23 cellular contexts compared by ENCODE assay signal in genomic region chr13:47226516-47226915, GRCh38.
"Had no signal": no experiment of that assay in that cellular context is flagged by ENCODE, and none has a peak within 500 bp of the region (broad histone marks: within the 10 kb centered on the region; RNA-seq: fewer than 3 reads in every experiment).

No MANE protein-coding gene starts in this region.

- H3K27me3 ChIP-seq: gastroesophageal sphincter, neutrophil, ovary, transverse colon had no signal

- ATAC-seq: activated CD4-positive, alpha-beta T cell treated with anti-CD3 and anti-CD28 coated beads for 36 hours; activated T-cell treated with anti-CD3 and anti-CD28 coated beads, Interleukin-2, amount 50 U/mL, for 72 hours; esophagus mucosa; gastroesophageal sphincter; left cardiac atrium; stimulated activated naive B cell treated with anti-CD40 and anti-IgM and Interleukin-4, amounts not matched to agents 10 μg/mL and 1 μg/mL and 100 μg/mL, for 72 hours had no signal

- H3K4me3 ChIP-seq: gastroesophageal sphincter, ovary, prostate gland, transverse colon had no signal

- DNase-seq: activated B cell treated with CpG ODN at 0.5 μM for 24 hours; activated CD4-positive, alpha-beta T cell treated with anti-CD3 and anti-CD28 coated beads for 36 hours; activated CD4-positive, alpha-beta T cell treated with anti-CD3 and anti-CD28 coated beads, Interleukin-2, amount 50 U/mL, for 4 hours; activated effector memory CD4-positive, alpha-beta T cell treated with Interleukin-2 at 50 U/mL for 16 hours; activated naive CD4-positive, alpha-beta T cell treated with anti-CD3 and anti-CD28 coated beads for 36 hours; activated naive CD8-positive, alpha-beta T cell treated with anti-CD3 and anti-CD28 coated beads, Interleukin-2, amount 10 ng/mL, durations not matched to agents 7 days and 5 days; activated T-cell treated with anti-CD3 and anti-CD28 coated beads, Interleukin-2, amount 50 U/mL, for 72 hours; amygdala; effector memory CD4-positive, alpha-beta T cell; head of caudate nucleus; hypothalamus; left cardiac atrium; ovary; stimulated activated CD4-positive, alpha-beta T cell treated with anti-CD3 and anti-CD28 coated beads, Interleukin-2, amount 100 ng/mL, for 48 hours; stimulated activated CD8-positive, alpha-beta memory T cell treated with anti-CD3 and anti-CD28 coated beads, Interleukin-4, amount 100 ng/mL, for 48 hours; stimulated activated naive B cell treated with anti-CD40 and anti-IgM and Interleukin-4, amounts not matched to agents 10 μg/mL and 1 μg/mL and 100 μg/mL, for 72 hours; T-helper 9 cell; transverse colon had no signal

- H3K9me3 ChIP-seq: neutrophil, ovary, prostate gland had no signal

- H3K27ac ChIP-seq: gastroesophageal sphincter, neutrophil, ovary, prostate gland, transverse colon had no signal

- H3K4me1 ChIP-seq: prostate gland, transverse colon had no signal

- H3K36me3 ChIP-seq: gastroesophageal sphincter, neutrophil, ovary, prostate gland, transverse colon had no signal

- FAIRE-seq: urothelium cell line had no signal
